Comparison of ENCODE assay signal across 1 cellular context in genomic region chr4:7361256-7361655, GRCh38.
TF ChIP-seq lines count a peak whose summit lies in the region.

No MANE protein-coding gene starts in this region.

TF ChIP-seq in HepG2, 621 proteins besides CTCF, POLR2A, EP300 and RAD21:
- no peak for TF ChIP-seq CHD4 (IDR thresholded peaks at IDR 0.05; ENCODE audit: borderline replicate concordance, low read length)
- TF ChIP-seq AKAP8 (CRISPR knock-in tag; IDR thresholded peaks at IDR 0.05): no peak
- TF ChIP-seq ZNF615 (CRISPR knock-in tag; IDR thresholded peaks at IDR 0.05; ENCODE audit: borderline replicate concordance): no peak
- TF ChIP-seq ZNF563 (CRISPR knock-in tag; IDR thresholded peaks at IDR 0.05): no peak
- TF ChIP-seq RFX5 (IDR thresholded peaks at IDR 0.05; ENCODE audit: low read depth, low read length): no peak
- TF ChIP-seq, protein P1, sequence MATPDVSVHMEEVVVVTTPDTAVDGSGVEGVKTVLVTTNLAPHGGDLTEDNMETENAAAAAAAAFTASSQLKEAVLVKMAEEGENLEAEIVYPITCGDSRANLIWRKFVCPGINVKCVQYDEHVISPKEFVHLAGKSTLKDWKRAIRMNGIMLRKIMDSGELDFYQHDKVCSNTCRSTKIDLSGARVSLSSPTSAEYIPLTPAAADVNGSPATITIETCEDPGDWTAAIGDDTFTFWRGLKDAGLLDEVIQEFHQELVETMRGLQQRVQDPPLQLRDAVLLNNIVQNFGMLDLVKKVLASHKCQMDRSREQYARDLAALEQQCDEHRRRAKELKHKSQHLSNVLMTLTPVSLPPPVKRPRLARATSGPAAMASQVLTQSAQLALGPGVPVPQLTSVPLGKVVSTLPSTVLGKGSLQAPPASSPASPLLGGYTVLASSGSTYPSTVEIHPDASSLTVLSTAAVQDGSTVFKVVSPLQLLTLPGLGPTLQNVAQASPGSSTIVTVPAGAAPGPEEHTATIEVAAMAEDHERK (CRISPR knock-in tag; IDR thresholded peaks at IDR 0.05; ENCODE audit: low read depth): no peak
- no peak for TF ChIP-seq ZNF639 (CRISPR knock-in tag; conservative IDR thresholded peaks at IDR 0.05)
- TF ChIP-seq, protein P2, sequence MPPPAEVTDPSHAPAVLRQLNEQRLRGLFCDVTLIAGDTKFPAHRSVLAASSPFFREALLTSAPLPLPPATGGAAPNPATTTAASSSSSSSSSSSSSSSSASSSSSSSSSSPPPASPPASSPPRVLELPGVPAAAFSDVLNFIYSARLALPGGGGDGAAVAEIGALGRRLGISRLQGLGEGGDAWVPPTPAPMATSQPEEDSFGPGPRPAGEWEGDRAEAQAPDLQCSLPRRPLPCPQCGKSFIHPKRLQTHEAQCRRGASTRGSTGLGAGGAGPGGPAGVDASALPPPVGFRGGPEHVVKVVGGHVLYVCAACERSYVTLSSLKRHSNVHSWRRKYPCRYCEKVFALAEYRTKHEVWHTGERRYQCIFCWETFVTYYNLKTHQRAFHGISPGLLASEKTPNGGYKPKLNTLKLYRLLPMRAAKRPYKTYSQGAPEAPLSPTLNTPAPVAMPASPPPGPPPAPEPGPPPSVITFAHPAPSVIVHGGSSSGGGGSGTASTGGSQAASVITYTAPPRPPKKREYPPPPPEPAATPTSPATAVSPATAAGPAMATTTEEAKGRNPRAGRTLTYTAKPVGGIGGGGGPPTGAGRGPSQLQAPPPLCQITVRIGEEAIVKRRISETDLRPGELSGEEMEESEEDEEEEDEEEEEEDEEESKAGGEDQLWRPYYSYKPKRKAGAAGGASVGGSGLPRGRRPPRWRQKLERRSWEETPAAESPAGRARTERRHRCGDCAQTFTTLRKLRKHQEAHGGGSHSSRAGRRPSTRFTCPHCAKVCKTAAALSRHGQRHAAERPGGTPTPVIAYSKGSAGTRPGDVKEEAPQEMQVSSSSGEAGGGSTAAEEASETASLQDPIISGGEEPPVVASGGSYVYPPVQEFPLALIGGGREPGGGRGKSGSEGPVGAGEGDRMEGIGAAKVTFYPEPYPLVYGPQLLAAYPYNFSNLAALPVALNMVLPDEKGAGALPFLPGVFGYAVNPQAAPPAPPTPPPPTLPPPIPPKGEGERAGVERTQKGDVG (CRISPR knock-in tag; IDR thresholded peaks at IDR 0.05; ENCODE audit: borderline replicate concordance): no peak
TF ChIP-seq in HepG2: peak in this region for 0.
